17 cellular contexts compared by ENCODE assay signal in the genomic region with DNA sequence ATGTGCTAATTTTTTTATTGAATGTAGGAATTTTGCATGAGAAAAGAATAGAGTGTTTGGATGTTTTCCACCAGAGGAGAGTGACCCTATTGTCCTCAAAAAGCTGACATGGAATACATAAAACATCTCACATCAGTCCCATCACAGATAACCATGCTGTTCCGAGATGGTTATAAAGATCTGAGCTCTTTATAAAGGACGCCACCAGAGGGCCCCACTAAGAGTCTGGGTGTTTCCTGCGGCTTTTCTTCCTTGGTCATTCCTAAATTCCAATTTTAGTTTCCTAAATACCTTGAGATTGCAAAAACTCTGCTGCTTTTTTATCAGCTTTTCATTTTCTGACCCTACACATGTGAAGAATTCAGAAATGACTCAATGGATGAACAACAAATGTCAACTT.
DNase-seq lines count a peak whose midpoint lies in the region; ATAC-seq and TF ChIP-seq lines count a peak whose summit lies in the region.
"Had no signal": no experiment of that assay in that cellular context is flagged by ENCODE, and none has a peak within 500 bp of the region (broad histone marks: within the 10 kb centered on the region; RNA-seq: fewer than 3 reads in every experiment).

No MANE protein-coding gene starts in this region.

- no peaks in the 10 kb centered on the region for H3K36me3 Mint-ChIP-seq in endodermal cell (ENCODE audit: low read depth)

- H3K79me2 ChIP-seq in OCI-LY1 (ENCODE audit: insufficient read depth, low read length), result no peaks in the 10 kb centered on the region

- H3K27ac Mint-ChIP-seq in endodermal cell, result no peak overlapping the region

- no peaks in the 10 kb centered on the region for H3K4me1 Mint-ChIP-seq in endodermal cell

- no peaks in the 10 kb centered on the region for H3K4me1 ChIP-seq in OCI-LY1 (ENCODE audit: insufficient read depth, low read length, severe bottlenecking)
- no peaks in the 10 kb centered on the region for H3K4me1 ChIP-seq in endodermal cell (ENCODE audit: control insufficient read depth, insufficient read depth, low read length)
- H3K4me1 ChIP-seq: esophagus muscularis mucosa had no signal

- H3K27me3 ChIP-seq in OCI-LY1 (ENCODE audit: insufficient read depth, low read length) (no peaks in the 10 kb centered on the region), endodermal cell (ENCODE audit: control insufficient read depth, insufficient read depth, low read length, poor library complexity, severe bottlenecking) (no peaks in the 10 kb centered on the region)
- H3K27me3 ChIP-seq: esophagus muscularis mucosa had no signal

- no peaks in the 10 kb centered on the region for H3K27me3 Mint-ChIP-seq in endodermal cell (ENCODE audit: insufficient read depth)

- H3K4me2 ChIP-seq in OCI-LY1 (ENCODE audit: low read length), result no peak overlapping the region

- H3K9ac ChIP-seq in OCI-LY1 (ENCODE audit: low read length) (no peak overlapping the region), endodermal cell (ENCODE audit: extremely low read depth, low read length, poor library complexity, severe bottlenecking) (no peak overlapping the region)

- no peak overlapping the region for H3K27ac ChIP-seq in 22Rv1
- no peak overlapping the region for H3K27ac ChIP-seq in OCI-LY1 (ENCODE audit: low read depth, low read length, poor library complexity, severe bottlenecking)
- no peak overlapping the region for H3K27ac ChIP-seq in endodermal cell (ENCODE audit: low read depth, low read length)
- H3K27ac ChIP-seq: esophagus muscularis mucosa had no signal

- H3F3A ChIP-seq in OCI-LY1 (ENCODE audit: insufficient read depth, low read length), result no peaks in the 10 kb centered on the region

- DNase-seq in endodermal cell (peak; percentile 70), A172 (ENCODE audit: low spot score) (no peak), iPS-NIHi11 (ENCODE audit: low spot score) (no peak)
- DNase-seq: AML-193; aorta; cortex of kidney; DMS79; NCI-H1417 treated with DMSO at 0.1 percent for 48 hours; SIG-M5; stimulated activated CD4-positive, alpha-beta T cell treated with anti-CD3 and anti-CD28 coated beads, Interleukin-12 subunit alpha, Interleukin-12 subunit beta, amount 100 ng/mL, for 4 hours; T1000 had no signal

- H3K9me2 ChIP-seq in OCI-LY1 (ENCODE audit: low read depth, low read length), result no peaks in the 10 kb centered on the region

- ATAC-seq in GM21723 (IDR thresholded peaks at IDR 0.05; ENCODE audit: unreplicated experiment) (no peak), GM18861 (IDR thresholded peaks at IDR 0.05; ENCODE audit: unreplicated experiment) (no peak)

- H3K36me3 ChIP-seq in OCI-LY1 (ENCODE audit: insufficient read depth, low read length) (no peaks in the 10 kb centered on the region), endodermal cell (ENCODE audit: control insufficient read depth, insufficient read depth, low read length) (no peaks in the 10 kb centered on the region)
- H3K36me3 ChIP-seq: esophagus muscularis mucosa had no signal

- H3K4me3 ChIP-seq in OCI-LY1 (ENCODE audit: low read depth, low read length, poor library complexity, severe bottlenecking) (no peak overlapping the region), endodermal cell (ENCODE audit: low read length) (no peak overlapping the region)
- H3K4me3 ChIP-seq: esophagus muscularis mucosa had no signal

- no peaks in the 10 kb centered on the region for H4K20me1 ChIP-seq in OCI-LY1 (ENCODE audit: insufficient read depth, low read length)

- no peak overlapping the region for H3K4me3 Mint-ChIP-seq in endodermal cell

- H2AFZ ChIP-seq in OCI-LY1 (ENCODE audit: low read length), result no peak overlapping the region

- TF ChIP-seq CTCF in 22Rv1 (IDR thresholded peaks at IDR 0.05), result peak; percentile 57
- peak; percentile 6 for TF ChIP-seq CTCF in GM12873 (IDR thresholded peaks at IDR 0.05; ENCODE audit: insufficient read depth, low read depth, low read length, missing control alignments)
- peak; percentile 47 for TF ChIP-seq CTCF in OCI-LY1 (IDR thresholded peaks at IDR 0.05; ENCODE audit: low read length)
- TF ChIP-seq CTCF in endodermal cell (conservative IDR thresholded peaks at IDR 0.05), result peak; percentile 68

- H3K9me3 Mint-ChIP-seq in endodermal cell, result peaks cover 68% of the 10 kb centered on the region

- WGBS in endodermal cell (ENCODE audit: insufficient coverage in 1 of 2, insufficient read length in 1 of 2), 2 experiments, result 73 to 86% methylated on average over 3 of the region's 3 CpGs

- no peaks in the 10 kb centered on the region for H3K9me3 ChIP-seq in OCI-LY1 (ENCODE audit: low read length)
- peaks cover 8% of the 10 kb centered on the region for H3K9me3 ChIP-seq in endodermal cell (ENCODE audit: control insufficient read depth, low read length)

Comparison
In these comparisons a context has a peak if more than half of its experiments do, and no peak if none do; other contexts are left out.
1. CTCF ChIP-seq: peak in every context shown above with its lines; median percentile 68 in endodermal cell; 57 in 22Rv1; 47 in OCI-LY1; 6 in GM12873.